Comparison of ENCODE assay signal across 7 cellular contexts in genomic region chr14:101707285-101707842, GRCh38. TPM values are rescaled to one million over a fixed set of nuclear protein-coding genes. Genes with fewer than 3 reads are reported as not detected.
DNase-seq lines count a peak whose midpoint lies in the region; ATAC-seq and TF ChIP-seq lines count a peak whose summit lies in the region.

No MANE protein-coding gene starts in this region.

- peaks cover 0 to 3% (median 0%) of the 10 kb centered on the region in 5 donors for H3K36me3 Mint-ChIP-seq in naive thymus-derived CD4-positive, alpha-beta T cell

- TF ChIP-seq CTCF in GM12875 (IDR thresholded peaks at IDR 0.05; ENCODE audit: borderline replicate concordance, insufficient read depth, low read depth, low read length) (peak; percentile 58), OCI-LY7 (conservative IDR thresholded peaks at IDR 0.05; ENCODE audit: low read length) (peak; percentile 94), esophagus muscularis mucosa (IDR thresholded peaks at IDR 0.05) (peak; percentile 78 to 86 (median 85)), thyroid gland (IDR thresholded peaks at IDR 0.05) (peak; percentile 70 to 91 (median 78))

- H3K4me2 ChIP-seq in Karpas-422 (ENCODE audit: low read depth, low read length, poor library complexity, severe bottlenecking) (peak overlapping the region; percentile 55), OCI-LY7 (ENCODE audit: low read length) (peak overlapping the region; percentile 48)

- H3K9me3 ChIP-seq in Karpas-422 (ENCODE audit: low read length) = no peaks in the 10 kb centered on the region
- H3K9me3 ChIP-seq in OCI-LY7 (ENCODE audit: low read length) = no peaks in the 10 kb centered on the region
- H3K9me3 ChIP-seq in esophagus muscularis mucosa = no peaks in the 10 kb centered on the region
- no peaks in the 10 kb centered on the region for H3K9me3 ChIP-seq in naive thymus-derived CD4-positive, alpha-beta T cell (ENCODE audit: control insufficient read depth in 2 of 3, low read length in 3 of 3)
- no peaks in the 10 kb centered on the region for H3K9me3 ChIP-seq in thyroid gland

- no peaks in the 10 kb centered on the region for H3K9me2 ChIP-seq in Karpas-422 (replicated peaks; ENCODE audit: insufficient read depth, low read length)
- no peaks in the 10 kb centered on the region for H3K9me2 ChIP-seq in OCI-LY7 (ENCODE audit: insufficient read depth, low read length)

- DNase-seq in Karpas-422 (peak; percentile 95), OCI-LY7 (ENCODE audit: low spot score) (peak; percentile 83), activated T-cell treated with anti-CD3 and anti-CD28 coated beads for 4 hours (peak; percentile 69), esophagus muscularis mucosa (ENCODE audit: extremely low spot score) (peak; percentile 93), thyroid gland (peak; percentile 46 to 57)
- DNase-seq in naive thymus-derived CD4-positive, alpha-beta T cell = peak; percentile 33 to 87 (median 79)

- H3K9ac ChIP-seq in Karpas-422 (ENCODE audit: low read length) = peak overlapping the region; percentile 31; the same call in 1 of the 2 replicates

- H3K36me3 ChIP-seq in Karpas-422 (ENCODE audit: insufficient read depth, low read length) = no peaks in the 10 kb centered on the region
- no peaks in the 10 kb centered on the region for H3K36me3 ChIP-seq in OCI-LY7 (ENCODE audit: insufficient read depth, low read length)
- H3K36me3 ChIP-seq in esophagus muscularis mucosa = no peaks in the 10 kb centered on the region
- H3K36me3 ChIP-seq in naive thymus-derived CD4-positive, alpha-beta T cell (ENCODE audit: control insufficient read depth in 2 of 3, insufficient read depth in 3 of 3, low read length in 3 of 3) = no peaks in the 10 kb centered on the region
- H3K36me3 ChIP-seq in thyroid gland = no peaks in the 10 kb centered on the region

- peak overlapping the region; percentile 85 for H2AFZ ChIP-seq in Karpas-422 (ENCODE audit: low read length)
- H2AFZ ChIP-seq in OCI-LY7 (ENCODE audit: low read length) = peak overlapping the region; percentile 66; the same call in 1 of the 2 replicates

- H3K27ac ChIP-seq in Karpas-422 (ENCODE audit: low read length) = no peak overlapping the region
- H3K27ac ChIP-seq in OCI-LY7 (ENCODE audit: low read depth, low read length, poor library complexity, severe bottlenecking) = no peak overlapping the region
- peak overlapping the region; percentile 66 to 76 (median 72) for H3K27ac ChIP-seq in esophagus muscularis mucosa (replicated peaks in 1 of 4)
- peak overlapping the region; percentile 82 for H3K27ac ChIP-seq in naive thymus-derived CD4-positive, alpha-beta T cell (ENCODE audit: low read depth, low read length)
- peak overlapping the region in 2 of 3 donors; percentile 55 to 63 for H3K27ac ChIP-seq in thyroid gland

- no peaks in the 10 kb centered on the region for H3K27me3 ChIP-seq in Karpas-422 (ENCODE audit: low read length)
- H3K27me3 ChIP-seq in esophagus muscularis mucosa = peaks cover 0 to 29% (median 4%) of the 10 kb centered on the region in 4 donors
- no peaks in the 10 kb centered on the region for H3K27me3 ChIP-seq in naive thymus-derived CD4-positive, alpha-beta T cell (ENCODE audit: control insufficient read depth in 2 of 2, insufficient read depth in 2 of 2, low read length in 2 of 2)
- H3K27me3 ChIP-seq in thyroid gland = no peaks in the 10 kb centered on the region

- peak overlapping the region; percentile 18 to 83 (median 75) for H3K4me3 Mint-ChIP-seq in naive thymus-derived CD4-positive, alpha-beta T cell

- 8% methylated on average over 11 of the region's 12 CpGs for WGBS in esophagus muscularis mucosa
- WGBS in thyroid gland, 2 donors = 0 to 3% methylated on average over 5 to 11 of the region's 12 CpGs

- H3K4me1 ChIP-seq in Karpas-422 (ENCODE audit: low read length) = peaks cover 10% of the 10 kb centered on the region
- peaks cover 6% of the 10 kb centered on the region for H3K4me1 ChIP-seq in OCI-LY7 (ENCODE audit: insufficient read depth, low read length, poor library complexity, severe bottlenecking)
- peaks cover 20 to 27% (median 26%) of the 10 kb centered on the region in 4 donors for H3K4me1 ChIP-seq in esophagus muscularis mucosa
- peaks cover 24 to 39% of the 10 kb centered on the region in 2 donors for H3K4me1 ChIP-seq in naive thymus-derived CD4-positive, alpha-beta T cell (ENCODE audit: control insufficient read depth in 2 of 2, insufficient read depth in 2 of 2, low read length in 2 of 2)
- H3K4me1 ChIP-seq in thyroid gland = peaks cover 9 to 50% of the 10 kb centered on the region in 2 donors

- peaks cover 0 to 2% (median 0%) of the 10 kb centered on the region in 11 donors for H3K9me3 Mint-ChIP-seq in naive thymus-derived CD4-positive, alpha-beta T cell

- H3K27me3 Mint-ChIP-seq in naive thymus-derived CD4-positive, alpha-beta T cell = peaks cover 0 to 24% (median 0%) of the 10 kb centered on the region in 5 donors

- no peak for TF ChIP-seq EP300 in esophagus muscularis mucosa (IDR thresholded peaks at IDR 0.05)

- ATAC-seq in naive thymus-derived CD4-positive, alpha-beta T cell = peak; percentile 83

- TF ChIP-seq POLR2A in esophagus muscularis mucosa (IDR thresholded peaks at IDR 0.05; ENCODE audit: low read depth) (no peak), thyroid gland (IDR thresholded peaks at IDR 0.05) (no peak)

- H3K4me1 Mint-ChIP-seq in naive thymus-derived CD4-positive, alpha-beta T cell = peaks cover 17 to 48% (median 35%) of the 10 kb centered on the region in 7 donors

- H3K4me3 ChIP-seq in GM12875 (ENCODE audit: low read depth, low read length) (no peak overlapping the region), Karpas-422 (ENCODE audit: low read length) (peak overlapping the region; percentile 39; the same call in 1 of the 2 replicates), OCI-LY7 (ENCODE audit: low read depth, low read length, poor library complexity, severe bottlenecking) (no peak overlapping the region), esophagus muscularis mucosa (peak overlapping the region in 2 of 4 donors; percentile 1 to 31), thyroid gland (replicated peaks in 1 of 3) (no peak overlapping the region)
- H3K4me3 ChIP-seq in naive thymus-derived CD4-positive, alpha-beta T cell (ENCODE audit: low read length) = peak overlapping the region; percentile 8

- H3K79me2 ChIP-seq in Karpas-422 (ENCODE audit: low read length) (no peaks in the 10 kb centered on the region), OCI-LY7 (ENCODE audit: insufficient read depth, low read depth, low read length) (no peaks in the 10 kb centered on the region)

- intact Hi-C loops in OCI-LY7 (cut with micrococcal nuclease; ENCODE audit: unreplicated experiment) = loop anchor here (1.0 to 5.0 kb wide), 5 partner anchors 65 to 605 kb away; no protein-coding TSS in a partner anchor
- intact Hi-C loops in esophagus muscularis mucosa (cut with DNase I) = loop anchor here (2.0 kb wide), 2 partner anchors 51 to 389 kb away; no protein-coding TSS in a partner anchor
- intact Hi-C loops in naive thymus-derived CD4-positive, alpha-beta T cell (cut with micrococcal nuclease) = loop anchor here (1.0 to 10.0 kb wide), 22 partner anchors 15 to 807 kb away; partner anchors contain the start of genes HSP90AA1 (in 2 of the 2), DYNC1H1 (in 1 of the 2), WDR20 (in 1 of the 2) and ZNF839 (in 1 of the 2)
- intact Hi-C loops in thyroid gland (cut with DNase I) = loop anchor here (5.0 kb wide), 1 partner anchor 50 kb away; no protein-coding TSS in a partner anchor

- POLR2A ChIA-PET in OCI-LY7 (lab: Charles Lee) = interaction anchor here (1.0 kb wide), 1 partner anchor 64 kb away, joined by 4 read pairs; no protein-coding TSS in a partner anchor
- POLR2A ChIA-PET in naive thymus-derived CD4-positive, alpha-beta T cell (lab: Charles Lee) = interaction anchor here (0.6 to 5.1 kb wide), 28 partner anchors 11 to 607 kb away, joined by 3 to 38 read pairs (median 6); no protein-coding TSS in a partner anchor

- H4K20me1 ChIP-seq in Karpas-422 (ENCODE audit: insufficient read depth, low read depth, low read length) = no peaks in the 10 kb centered on the region
- no peaks in the 10 kb centered on the region for H4K20me1 ChIP-seq in OCI-LY7 (ENCODE audit: insufficient read depth, low read length)

- H3K27ac Mint-ChIP-seq in naive thymus-derived CD4-positive, alpha-beta T cell = peak overlapping the region; percentile 36 to 95 (median 90)

- BruUV-seq in OCI-LY7 (replicated peaks; lab: Mats Ljungman, UMichigan) = no TSS peak

- CTCF ChIA-PET in OCI-LY7 (lab: Charles Lee; ENCODE audit: unreplicated experiment) = interaction anchor here (0.6 kb wide), 1 partner anchor 10 kb away, joined by 4 read pairs; no protein-coding TSS in a partner anchor
- CTCF ChIA-PET in naive thymus-derived CD4-positive, alpha-beta T cell (lab: Charles Lee) = interaction anchor here (0.8 to 3.9 kb wide), 22 partner anchors 13 to 307 kb away, joined by 3 to 56 read pairs (median 5); no protein-coding TSS in a partner anchor

RNA-seq across cellular contexts. Expression of gene PPP2R5C, which starts 54.1 kb away (rescaled TPM):
- total RNA-seq in Karpas-422 (2014; rRNA removed; shearing (Covaris generic); ENCODE audit: low replicate concordance) = 233 and 301 TPM in 2 replicates
- 134 and 161 TPM in 2 replicates for total RNA-seq in OCI-LY7 (2014; rRNA removed; shearing (Covaris generic))
- total RNA-seq in OCI-LY7 (2022) (236 and 264 TPM in 2 replicates), esophagus muscularis mucosa (100 to 1,000 TPM; 103 to 142 (median 131) TPM), thyroid gland (100 to 1,000 TPM; 105 to 209 (median 141) TPM)
- 100 to 1,000 TPM; 266 to 449 (median 405) TPM for total RNA-seq in naive thymus-derived CD4-positive, alpha-beta T cell
- polyA plus RNA-seq in naive thymus-derived CD4-positive, alpha-beta T cell = 100 to 1,000 TPM; 155 to 181 TPM

Comparison
In these comparisons a context has a peak if more than half of its experiments do, and no peak if none do; other contexts are left out.
1. H3K4me3 ChIP-seq: peak in Karpas-422 (single experiment) and naive thymus-derived CD4-positive, alpha-beta T cell (single experiment); none in GM12875 (single experiment), OCI-LY7 (single experiment) and thyroid gland (0 of 3).
2. H3K27ac ChIP-seq: peak in esophagus muscularis mucosa (4 of 4), naive thymus-derived CD4-positive, alpha-beta T cell (single experiment) and thyroid gland (2 of 3); none in Karpas-422 (single experiment) and OCI-LY7 (single experiment).
3. Peak in every context shown above with its lines, with median percentiles within 50 percentile points of each other: CTCF ChIP-seq and DNase-seq.